In genomic region chr10:117133273-117134083, GRCh38 we compare ENCODE assay signal across 12 cellular contexts. TPM values are rescaled to one million over a fixed set of nuclear protein-coding genes. Genes with fewer than 3 reads are reported as not detected.
DNase-seq lines count a peak whose midpoint lies in the region; ATAC-seq and TF ChIP-seq lines count a peak whose summit lies in the region.
"Had no signal": no experiment of that assay in that cellular context is flagged by ENCODE, and none has a peak within 500 bp of the region (broad histone marks: within the 10 kb centered on the region; RNA-seq: fewer than 3 reads in every experiment).

No MANE protein-coding gene starts in this region.

- H3K79me2 ChIP-seq in mesendoderm (ENCODE audit: control insufficient read depth, insufficient read depth, low read length): no peaks in the 10 kb centered on the region

- peaks cover 10% of the 10 kb centered on the region for H3K4me1 Mint-ChIP-seq in activated naive CD8-positive, alpha-beta T cell treated with anti-CD3 and anti-CD28 coated beads, Interleukin-2, amount 10 ng/mL, durations not matched to agents 7 days and 5 days
- H3K4me1 Mint-ChIP-seq in type B pancreatic cell (ENCODE audit: unreplicated experiment): peaks cover 14% of the 10 kb centered on the region

- ATAC-seq in right cardiac atrium: no peak
- no peak for ATAC-seq in left ventricle myocardium superior
- no peak for ATAC-seq in activated naive CD8-positive, alpha-beta T cell treated with anti-CD3 and anti-CD28 coated beads, Interleukin-2, amount 10 ng/mL, durations not matched to agents 7 days and 5 days (ENCODE audit: low read depth)
- ATAC-seq in HG02840 (IDR thresholded peaks at IDR 0.05; ENCODE audit: low FRiP score, unreplicated experiment): no peak
- no peak for ATAC-seq in HG03432 (IDR thresholded peaks at IDR 0.05; ENCODE audit: unreplicated experiment)

- H3K36me3 Mint-ChIP-seq in activated naive CD8-positive, alpha-beta T cell treated with anti-CD3 and anti-CD28 coated beads, Interleukin-2, amount 10 ng/mL, durations not matched to agents 7 days and 5 days: peaks cover 8% of the 10 kb centered on the region
- H3K36me3 Mint-ChIP-seq in type B pancreatic cell: peaks cover 3% of the 10 kb centered on the region

- peaks cover 81% of the 10 kb centered on the region for H3K27me3 Mint-ChIP-seq in activated naive CD8-positive, alpha-beta T cell treated with anti-CD3 and anti-CD28 coated beads, Interleukin-2, amount 10 ng/mL, durations not matched to agents 7 days and 5 days
- peaks cover 91% of the 10 kb centered on the region for H3K27me3 Mint-ChIP-seq in type B pancreatic cell

- H3K4me3 ChIP-seq in right cardiac atrium (ENCODE audit: low read length) (peak overlapping the region; percentile 47), mesendoderm (ENCODE audit: low read length) (no peak overlapping the region)

- H3K27ac ChIP-seq in right cardiac atrium (ENCODE audit: low read length) (no peak overlapping the region), mesendoderm (ENCODE audit: low read depth, low read length) (no peak overlapping the region)

- H2AK5ac ChIP-seq in mesendoderm (ENCODE audit: low read length): no peak overlapping the region

- intact Hi-C loops in right cardiac atrium (cut with DNase I): no loop called here
- intact Hi-C loops in left ventricle myocardium superior (cut with micrococcal nuclease): no loop called here

- 7% methylated on average over 32 of the region's 32 CpGs for WGBS in right cardiac atrium
- no CpG with 5 or more reads among the region's 32 CpGs for WGBS in mesendoderm (ENCODE audit: extremely low coverage, insufficient coverage, low lambda C conversion rate)

- H3K56ac ChIP-seq in mesendoderm (ENCODE audit: low read length): peak overlapping the region; percentile 49

- no peaks in the 10 kb centered on the region for H3K9me3 ChIP-seq in right cardiac atrium (ENCODE audit: control insufficient read depth, low read length)

- H2BK120ac ChIP-seq in mesendoderm (ENCODE audit: low read depth, low read length): no peak overlapping the region

- H4K5ac ChIP-seq in mesendoderm (ENCODE audit: low read length): no peak overlapping the region

- H3K4me1 ChIP-seq in right cardiac atrium (ENCODE audit: control insufficient read depth, insufficient read depth, low read length) (no peaks in the 10 kb centered on the region), mesendoderm (ENCODE audit: control insufficient read depth, low read depth, low read length) (peaks cover 8% of the 10 kb centered on the region)

- TF ChIP-seq CTCF in type B pancreatic cell (conservative IDR thresholded peaks at IDR 0.05): no peak

- H4K8ac ChIP-seq in mesendoderm (ENCODE audit: low read depth, low read length): no peak overlapping the region

- H2BK15ac ChIP-seq in mesendoderm (replicated peaks; ENCODE audit: low read depth): no peak overlapping the region

- no peak overlapping the region for H2BK5ac ChIP-seq in mesendoderm (ENCODE audit: low read length)

- no peak for DNase-seq in right cardiac atrium
- no peak for DNase-seq in left ventricle myocardium superior
- DNase-seq in activated naive CD8-positive, alpha-beta T cell treated with anti-CD3 and anti-CD28 coated beads, Interleukin-2, amount 10 ng/mL, durations not matched to agents 7 days and 5 days: no peak
- DNase-seq in mesendoderm: peak; percentile 50
- DNase-seq in type B pancreatic cell (ENCODE audit: extremely low spot score, unreplicated experiment): peak; percentile 8
- DNase-seq in NCI-H2107 treated with DMSO at 0.1 percent for 48 hours (lab: John Stamatoyannopoulos, UW; ENCODE audit: unreplicated experiment): no peak
- DNase-seq: midbrain, NCI-H1105 treated with DMSO at 0.1 percent for 48 hours, SIG-M5, small intestine had no signal

- H3K23ac ChIP-seq in mesendoderm (ENCODE audit: low read length): no peak overlapping the region

- H3K4me2 ChIP-seq in mesendoderm (ENCODE audit: low read length): peak overlapping the region; percentile 29

- peak overlapping the region; percentile 40 for H3K4me3 Mint-ChIP-seq in activated naive CD8-positive, alpha-beta T cell treated with anti-CD3 and anti-CD28 coated beads, Interleukin-2, amount 10 ng/mL, durations not matched to agents 7 days and 5 days
- peak overlapping the region; percentile 84 for H3K4me3 Mint-ChIP-seq in type B pancreatic cell

- H3K79me1 ChIP-seq in mesendoderm (ENCODE audit: low read length): no peaks in the 10 kb centered on the region

- H3K18ac ChIP-seq in mesendoderm (ENCODE audit: low read length): peak overlapping the region; percentile 55

- POLR2A ChIA-PET in activated naive CD8-positive, alpha-beta T cell treated with anti-CD3 and anti-CD28 coated beads, Interleukin-2, amount 10 ng/mL, durations not matched to agents 7 days and 5 days (lab: Charles Lee): no interaction called here

- H3K27me3 ChIP-seq in right cardiac atrium (ENCODE audit: control insufficient read depth, insufficient read depth) (no peaks in the 10 kb centered on the region), mesendoderm (ENCODE audit: insufficient read depth, low read length, poor library complexity) (peaks cover 56% of the 10 kb centered on the region)

- H3K9me3 Mint-ChIP-seq in activated naive CD8-positive, alpha-beta T cell treated with anti-CD3 and anti-CD28 coated beads, Interleukin-2, amount 10 ng/mL, durations not matched to agents 7 days and 5 days: peaks cover 1% of the 10 kb centered on the region
- no peaks in the 10 kb centered on the region for H3K9me3 Mint-ChIP-seq in type B pancreatic cell

- H3K9ac ChIP-seq in mesendoderm (ENCODE audit: low read length): no peak overlapping the region

- H3K4ac ChIP-seq in mesendoderm (ENCODE audit: low read depth, low read length): no peak overlapping the region

- no peaks in the 10 kb centered on the region for H3K36me3 ChIP-seq in mesendoderm (ENCODE audit: control insufficient read depth, insufficient read depth, low read length)

- peak overlapping the region; percentile 65 for H3K27ac Mint-ChIP-seq in activated naive CD8-positive, alpha-beta T cell treated with anti-CD3 and anti-CD28 coated beads, Interleukin-2, amount 10 ng/mL, durations not matched to agents 7 days and 5 days
- peak overlapping the region; percentile 58 for H3K27ac Mint-ChIP-seq in type B pancreatic cell

RNA-seq across cellular contexts. Expression of gene VAX1, which starts 4.6 kb away (rescaled TPM):
- total RNA-seq in right cardiac atrium (not detected), left ventricle myocardium superior (not detected), type B pancreatic cell (ENCODE audit: low replicate concordance) (0.58 TPM in 1 of 2 replicates, not detected in the other)
- not detected for polyA plus RNA-seq in right cardiac atrium
- not detected for total RNA-seq in activated naive CD8-positive, alpha-beta T cell treated with anti-CD3 and anti-CD28 coated beads, Interleukin-2, amount 10 ng/mL, durations not matched to agents 7 days and 5 days
- 0.14 TPM for polyA plus RNA-seq in mesendoderm (2013, experiment 1 of 2)
- polyA plus RNA-seq in mesendoderm (2013, experiment 2 of 2): 0.15 TPM
- polyA plus RNA-seq: small intestine had no signal

Comparison
In these comparisons a context has a peak if more than half of its experiments do, and no peak if none do; other contexts are left out.
1. DNase-seq: peak in mesendoderm (single experiment) and type B pancreatic cell (single experiment); none in right cardiac atrium (0 of 3), left ventricle myocardium superior (single experiment), activated naive CD8-positive, alpha-beta T cell treated with anti-CD3 and anti-CD28 coated beads, Interleukin-2, amount 10 ng/mL, durations not matched to agents 7 days and 5 days (single experiment) and NCI-H2107 treated with DMSO at 0.1 percent for 48 hours (single experiment).